Comparison of ENCODE assay signal across 1 cellular context in the genomic region with DNA sequence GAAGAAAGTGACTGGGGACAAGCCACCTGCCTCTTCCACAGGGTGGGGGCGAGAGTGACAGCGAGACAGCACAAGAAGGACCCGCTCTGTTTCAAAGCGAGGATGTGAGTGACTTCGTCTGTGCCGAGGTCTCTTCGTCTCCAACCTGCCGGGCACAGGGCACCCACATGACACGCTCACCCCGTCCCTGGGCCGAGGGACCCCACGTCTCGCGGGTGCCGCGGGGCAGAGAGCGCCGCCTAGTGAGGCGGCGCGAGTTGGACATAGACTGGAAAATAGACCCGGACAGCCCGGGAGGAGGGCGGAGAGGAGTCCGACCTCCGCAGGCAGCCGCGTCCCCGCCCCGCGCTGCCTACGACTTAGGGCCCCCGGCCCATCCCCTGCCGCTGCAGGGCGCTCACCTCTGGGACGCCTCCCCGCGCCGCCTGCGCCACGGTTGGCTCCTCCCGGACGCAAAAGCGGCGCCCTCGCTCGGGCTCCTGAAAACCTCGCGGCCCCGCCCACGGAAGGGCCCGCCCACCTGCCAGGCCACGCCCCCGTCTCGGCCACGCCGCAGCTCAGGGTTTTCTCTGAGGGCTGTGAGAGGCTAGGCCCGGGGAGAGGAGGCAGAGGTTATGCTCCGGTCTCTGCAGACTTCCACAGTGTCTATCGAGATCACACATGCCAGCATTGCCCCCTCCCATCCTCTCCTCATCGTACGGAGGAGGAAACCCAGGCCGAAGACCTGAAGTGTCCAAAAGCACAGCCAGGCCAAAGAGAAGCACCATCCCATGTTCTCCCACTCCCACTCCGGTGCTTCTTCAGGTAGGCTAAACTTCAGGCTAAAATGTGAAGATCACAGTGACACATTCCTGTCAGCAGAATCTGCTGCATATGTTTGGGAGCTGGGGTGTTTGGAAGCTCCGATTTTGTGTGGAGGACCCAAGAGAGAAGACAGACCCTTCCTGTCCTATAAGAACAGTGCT.
TF ChIP-seq lines count a peak whose summit lies in the region.

A gene with protein sequence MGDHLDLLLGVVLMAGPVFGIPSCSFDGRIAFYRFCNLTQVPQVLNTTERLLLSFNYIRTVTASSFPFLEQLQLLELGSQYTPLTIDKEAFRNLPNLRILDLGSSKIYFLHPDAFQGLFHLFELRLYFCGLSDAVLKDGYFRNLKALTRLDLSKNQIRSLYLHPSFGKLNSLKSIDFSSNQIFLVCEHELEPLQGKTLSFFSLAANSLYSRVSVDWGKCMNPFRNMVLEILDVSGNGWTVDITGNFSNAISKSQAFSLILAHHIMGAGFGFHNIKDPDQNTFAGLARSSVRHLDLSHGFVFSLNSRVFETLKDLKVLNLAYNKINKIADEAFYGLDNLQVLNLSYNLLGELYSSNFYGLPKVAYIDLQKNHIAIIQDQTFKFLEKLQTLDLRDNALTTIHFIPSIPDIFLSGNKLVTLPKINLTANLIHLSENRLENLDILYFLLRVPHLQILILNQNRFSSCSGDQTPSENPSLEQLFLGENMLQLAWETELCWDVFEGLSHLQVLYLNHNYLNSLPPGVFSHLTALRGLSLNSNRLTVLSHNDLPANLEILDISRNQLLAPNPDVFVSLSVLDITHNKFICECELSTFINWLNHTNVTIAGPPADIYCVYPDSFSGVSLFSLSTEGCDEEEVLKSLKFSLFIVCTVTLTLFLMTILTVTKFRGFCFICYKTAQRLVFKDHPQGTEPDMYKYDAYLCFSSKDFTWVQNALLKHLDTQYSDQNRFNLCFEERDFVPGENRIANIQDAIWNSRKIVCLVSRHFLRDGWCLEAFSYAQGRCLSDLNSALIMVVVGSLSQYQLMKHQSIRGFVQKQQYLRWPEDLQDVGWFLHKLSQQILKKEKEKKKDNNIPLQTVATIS (minus strand): TSS at position 454 of the 965 bp plus-strand sequence. CDS start 30,217 bp downstream, outside the sequence.

TF ChIP-seq in IMR-90, 13 proteins besides CTCF, POLR2A, EP300 and RAD21:
- no peak for TF ChIP-seq SMC3 (IDR thresholded peaks at IDR 0.05; ENCODE audit: low read depth, low read length)
- TF ChIP-seq MXI1 (IDR thresholded peaks at IDR 0.05; ENCODE audit: borderline replicate concordance, low read depth, low read length) = no peak
